Comparison of ENCODE assay signal across 19 cellular contexts in the genomic region with DNA sequence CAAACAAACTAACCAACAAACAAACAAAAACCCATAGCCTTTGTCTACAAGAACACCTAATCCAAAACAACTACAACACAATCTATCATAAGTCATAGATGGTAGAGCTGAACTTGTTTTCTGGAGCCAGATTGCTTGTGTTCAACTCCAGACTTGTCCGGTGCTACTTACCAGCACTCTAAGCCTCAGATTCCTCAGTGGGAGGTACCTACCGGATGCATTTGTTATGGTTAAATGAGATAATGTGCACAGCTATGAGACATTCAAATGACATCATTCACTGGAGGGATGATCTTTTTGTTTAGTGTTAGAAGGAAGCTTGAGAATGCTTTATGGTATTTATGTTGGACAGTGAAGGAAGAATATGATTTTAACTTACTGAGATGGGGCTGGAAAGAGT.
DNase-seq lines count a peak whose midpoint lies in the region; FAIRE-seq and TF ChIP-seq lines count a peak whose summit lies in the region.
"Had no signal": no experiment of that assay in that cellular context is flagged by ENCODE, and none has a peak within 500 bp of the region (broad histone marks: within the 10 kb centered on the region; RNA-seq: fewer than 3 reads in every experiment).

No MANE protein-coding gene starts in this region.

- H3K27me3 Mint-ChIP-seq in astrocyte (ENCODE audit: low read depth, unreplicated experiment): no peaks in the 10 kb centered on the region

- POLR2A ChIA-PET in GM10248 (lab: Yijun Ruan, JAX): no interaction called here

- H3K9ac ChIP-seq in astrocyte (ENCODE audit: low read length): no peak overlapping the region

- no peak overlapping the region for H3K4me3 Mint-ChIP-seq in astrocyte (ENCODE audit: unreplicated experiment)
- H3K4me3 Mint-ChIP-seq: CD14-positive monocyte; CD8-positive, alpha-beta T cell had no signal

- no peaks in the 10 kb centered on the region for H3K36me3 ChIP-seq in astrocyte (ENCODE audit: insufficient read depth, low read length)
- H3K36me3 ChIP-seq: HAP-1 had no signal

- CTCF ChIA-PET in GM10248 (lab: Yijun Ruan, JAX): no interaction called here

- no peaks in the 10 kb centered on the region for H3K36me3 Mint-ChIP-seq in astrocyte (ENCODE audit: low read depth, unreplicated experiment)
- H3K36me3 Mint-ChIP-seq: CD14-positive monocyte; CD8-positive, alpha-beta T cell had no signal

- no peak overlapping the region for H2AFZ ChIP-seq in astrocyte (ENCODE audit: low read depth, low read length)

- H3K4me1 ChIP-seq in astrocyte (ENCODE audit: insufficient read depth, low read length): peaks cover 2% of the 10 kb centered on the region
- H3K4me1 ChIP-seq: A549, HAP-1 had no signal

- no peaks in the 10 kb centered on the region for H3K79me2 ChIP-seq in astrocyte (ENCODE audit: insufficient read depth, low read length)

- H3K4me1 Mint-ChIP-seq in astrocyte (ENCODE audit: low read depth, unreplicated experiment): peaks cover 3% of the 10 kb centered on the region
- H3K4me1 Mint-ChIP-seq: CD14-positive monocyte had no signal

- TF ChIP-seq CTCF in astrocyte (IDR thresholded peaks at IDR 0.05; ENCODE audit: insufficient read depth, low read depth, low read length): no peak
- no peak for TF ChIP-seq CTCF in epithelial cell of esophagus (IDR thresholded peaks at IDR 0.05; ENCODE audit: insufficient read depth, low read depth, low read length, missing control alignments)
- TF ChIP-seq CTCF in GM10248 (IDR thresholded peaks at IDR 0.05; ENCODE audit: control extremely low read depth, extremely low read depth, low read depth, missing control alignments): no peak

- DNase-seq in HT1080 (ENCODE audit: low read depth) (peak; percentile 12), astrocyte (ENCODE audit: low read depth) (no peak), epithelial cell of esophagus (ENCODE audit: low read depth) (peak; percentile 43), GM10248 (ENCODE audit: extremely low spot score) (no peak), activated gamma-delta T cell (lab: John Stamatoyannopoulos, UW) (no peak)
- no peak for DNase-seq in activated CD8-positive, alpha-beta memory T cell treated with anti-CD3 and anti-CD28 coated beads, Interleukin-2, amount 50 U/mL, for 48 hours
- DNase-seq: CD8-positive, alpha-beta T cell; COR-L47; DMS153; DMS79 treated with DMSO at 0.1 percent for 48 hours; EL; GOT3 had no signal

- no peak overlapping the region for H3K27ac Mint-ChIP-seq in astrocyte (ENCODE audit: unreplicated experiment)
- H3K27ac Mint-ChIP-seq: CD14-positive monocyte; CD8-positive, alpha-beta T cell had no signal

- FAIRE-seq in astrocyte (lab: Jason Lieb, UNC): peak; percentile 50
- FAIRE-seq: A549, D721Med, G401.6, GM19239, HTR-8/SVneo had no signal

- H3K27ac ChIP-seq in astrocyte (ENCODE audit: low read depth, low read length): no peak overlapping the region
- H3K27ac ChIP-seq: A549 had no signal

- H3K4me3 ChIP-seq in astrocyte (ENCODE audit: insufficient read depth, low read depth, low read length): no peak overlapping the region
- no peak overlapping the region for H3K4me3 ChIP-seq in epithelial cell of esophagus (ENCODE audit: low read length)
- H3K4me3 ChIP-seq: A549, HAP-1 had no signal

- H3K27me3 ChIP-seq in astrocyte (ENCODE audit: insufficient read depth, low read length): no peaks in the 10 kb centered on the region

- H3K4me2 ChIP-seq in astrocyte (ENCODE audit: low read length): no peak overlapping the region
- H3K4me2 ChIP-seq: A549 had no signal

- H3K9me3 Mint-ChIP-seq in astrocyte (ENCODE audit: unreplicated experiment): no peaks in the 10 kb centered on the region

- no peaks in the 10 kb centered on the region for H3K9me3 ChIP-seq in astrocyte (ENCODE audit: insufficient read depth, low read depth, low read length)
- H3K9me3 ChIP-seq: A549, HAP-1 had no signal

- H4K20me1 ChIP-seq in astrocyte (ENCODE audit: insufficient read depth, low read length): no peaks in the 10 kb centered on the region

Comparison
In these comparisons a context has a peak if more than half of its experiments do, and no peak if none do; other contexts are left out.
1. DNase-seq: peak in HT1080 (single experiment) and epithelial cell of esophagus (single experiment); none in astrocyte (single experiment), GM10248 (single experiment), activated CD8-positive, alpha-beta memory T cell treated with anti-CD3 and anti-CD28 coated beads, Interleukin-2, amount 50 U/mL, for 48 hours (single experiment) and activated gamma-delta T cell (single experiment).